In genomic region chr3:57279685-57280084, GRCh38 we compare ENCODE assay signal across 16 cellular contexts. TPM values are rescaled to one million over a fixed set of nuclear protein-coding genes. Genes with fewer than 3 reads are reported as not detected.
DNase-seq lines count a peak whose midpoint lies in the region; TF ChIP-seq lines count a peak whose summit lies in the region.
"Had no signal": no experiment of that assay in that cellular context is flagged by ENCODE, and none has a peak within 500 bp of the region (broad histone marks: within the 10 kb centered on the region; RNA-seq: fewer than 3 reads in every experiment).

No MANE protein-coding gene starts in this region.

- peak; percentile 31 for DNase-seq in HT1080 (ENCODE audit: low read depth)
- peak; percentile 17 for DNase-seq in UCSD-AML1 (lab: John Stamatoyannopoulos, UW; ENCODE audit: unreplicated experiment)
- peak; percentile 12 for DNase-seq in epithelial cell of prostate (ENCODE audit: low read depth, low spot score)
- DNase-seq in COLO829 (ENCODE audit: low spot score) = no peak
- no peak for DNase-seq in activated naive CD4-positive, alpha-beta T cell treated with anti-CD3 and anti-CD28 coated beads, Interleukin-2, amount 10 ng/mL, durations not matched to agents 7 days and 5 days
- DNase-seq in stimulated activated CD4-positive, alpha-beta T cell treated with anti-CD3 and anti-CD28 coated beads, Interleukin-1b, Interleukin-23, amount 100 ng/mL, for 48 hours = no peak
- DNase-seq: 8988T; AML-193; CD4-positive, CD25-positive, alpha-beta regulatory T cell; DMS79; GOT3; H9 had no signal

- H3K4me3 Mint-ChIP-seq in activated naive CD4-positive, alpha-beta T cell treated with anti-CD3 and anti-CD28 coated beads, Interleukin-2, amount 10 ng/mL, durations not matched to agents 7 days and 5 days = no peak overlapping the region
- H3K4me3 Mint-ChIP-seq: CD4-positive, CD25-positive, alpha-beta regulatory T cell; H9 had no signal

- H3K36me3 Mint-ChIP-seq in activated naive CD4-positive, alpha-beta T cell treated with anti-CD3 and anti-CD28 coated beads, Interleukin-2, amount 10 ng/mL, durations not matched to agents 7 days and 5 days = peaks cover 1% of the 10 kb centered on the region

- H3K9me3 Mint-ChIP-seq in activated naive CD4-positive, alpha-beta T cell treated with anti-CD3 and anti-CD28 coated beads, Interleukin-2, amount 10 ng/mL, durations not matched to agents 7 days and 5 days = peaks cover 2% of the 10 kb centered on the region

- CTCF ChIA-PET in activated naive CD4-positive, alpha-beta T cell treated with anti-CD3 and anti-CD28 coated beads, Interleukin-2, amount 10 ng/mL, durations not matched to agents 7 days and 5 days (lab: Charles Lee) = no interaction called here

- H3K27ac ChIP-seq in C4-2B = peak overlapping the region; percentile 37; the same call in 1 of the 2 replicates
- no peak overlapping the region for H3K27ac ChIP-seq in epithelial cell of prostate
- H3K27ac ChIP-seq: BLaER1 had no signal

- TF ChIP-seq CTCF in C4-2B (conservative IDR thresholded peaks at IDR 0.05) = no peak

- H3K27ac Mint-ChIP-seq in activated naive CD4-positive, alpha-beta T cell treated with anti-CD3 and anti-CD28 coated beads, Interleukin-2, amount 10 ng/mL, durations not matched to agents 7 days and 5 days = no peak overlapping the region
- H3K27ac Mint-ChIP-seq: CD4-positive, CD25-positive, alpha-beta regulatory T cell; H9 had no signal

- H3K27me3 Mint-ChIP-seq in activated naive CD4-positive, alpha-beta T cell treated with anti-CD3 and anti-CD28 coated beads, Interleukin-2, amount 10 ng/mL, durations not matched to agents 7 days and 5 days = no peaks in the 10 kb centered on the region

- H3K4me1 Mint-ChIP-seq in activated naive CD4-positive, alpha-beta T cell treated with anti-CD3 and anti-CD28 coated beads, Interleukin-2, amount 10 ng/mL, durations not matched to agents 7 days and 5 days = no peaks in the 10 kb centered on the region
- H3K4me1 Mint-ChIP-seq: CD4-positive, CD25-positive, alpha-beta regulatory T cell; H9 had no signal

RNA-seq across cellular contexts. Expression of gene ASB14, which starts 12.8 kb away (rescaled TPM):
- 0.20 TPM in 1 of 2 replicates, not detected in the other for total RNA-seq in HT1080 (2014; rRNA removed; shearing (Covaris generic))
- polyA plus RNA-seq in HT1080 (2015; cell fraction: cytosol; rRNA removed) = not detected in 2 replicates
- 0.06 TPM in 1 of 2 replicates, not detected in the other for polyA plus RNA-seq in HT1080 (2015; cell fraction: nucleus; rRNA removed)
- total RNA-seq: CD4-positive, CD25-positive, alpha-beta regulatory T cell; G401; GM12878; H9 had no signal

RNA-seq across cellular contexts. Expression of gene APPL1, which starts 52.2 kb away (rescaled TPM):
- 44.9 and 46.1 TPM in 2 replicates for total RNA-seq in HT1080 (2014; rRNA removed; shearing (Covaris generic))
- polyA plus RNA-seq in HT1080 (2015; cell fraction: cytosol; rRNA removed) = 27.2 and 34.1 TPM in 2 replicates
- polyA plus RNA-seq in HT1080 (2015; cell fraction: nucleus; rRNA removed) = 26.1 and 26.2 TPM in 2 replicates

Comparison
In these comparisons a context has a peak if more than half of its experiments do, and no peak if none do; other contexts are left out.
1. DNase-seq: peak in HT1080 (single experiment), UCSD-AML1 (single experiment) and epithelial cell of prostate (single experiment); none in COLO829 (single experiment), activated naive CD4-positive, alpha-beta T cell treated with anti-CD3 and anti-CD28 coated beads, Interleukin-2, amount 10 ng/mL, durations not matched to agents 7 days and 5 days (single experiment) and stimulated activated CD4-positive, alpha-beta T cell treated with anti-CD3 and anti-CD28 coated beads, Interleukin-1b, Interleukin-23, amount 100 ng/mL, for 48 hours (single experiment).